ENCODE assay signal across 20 cellular contexts in the genomic region with DNA sequence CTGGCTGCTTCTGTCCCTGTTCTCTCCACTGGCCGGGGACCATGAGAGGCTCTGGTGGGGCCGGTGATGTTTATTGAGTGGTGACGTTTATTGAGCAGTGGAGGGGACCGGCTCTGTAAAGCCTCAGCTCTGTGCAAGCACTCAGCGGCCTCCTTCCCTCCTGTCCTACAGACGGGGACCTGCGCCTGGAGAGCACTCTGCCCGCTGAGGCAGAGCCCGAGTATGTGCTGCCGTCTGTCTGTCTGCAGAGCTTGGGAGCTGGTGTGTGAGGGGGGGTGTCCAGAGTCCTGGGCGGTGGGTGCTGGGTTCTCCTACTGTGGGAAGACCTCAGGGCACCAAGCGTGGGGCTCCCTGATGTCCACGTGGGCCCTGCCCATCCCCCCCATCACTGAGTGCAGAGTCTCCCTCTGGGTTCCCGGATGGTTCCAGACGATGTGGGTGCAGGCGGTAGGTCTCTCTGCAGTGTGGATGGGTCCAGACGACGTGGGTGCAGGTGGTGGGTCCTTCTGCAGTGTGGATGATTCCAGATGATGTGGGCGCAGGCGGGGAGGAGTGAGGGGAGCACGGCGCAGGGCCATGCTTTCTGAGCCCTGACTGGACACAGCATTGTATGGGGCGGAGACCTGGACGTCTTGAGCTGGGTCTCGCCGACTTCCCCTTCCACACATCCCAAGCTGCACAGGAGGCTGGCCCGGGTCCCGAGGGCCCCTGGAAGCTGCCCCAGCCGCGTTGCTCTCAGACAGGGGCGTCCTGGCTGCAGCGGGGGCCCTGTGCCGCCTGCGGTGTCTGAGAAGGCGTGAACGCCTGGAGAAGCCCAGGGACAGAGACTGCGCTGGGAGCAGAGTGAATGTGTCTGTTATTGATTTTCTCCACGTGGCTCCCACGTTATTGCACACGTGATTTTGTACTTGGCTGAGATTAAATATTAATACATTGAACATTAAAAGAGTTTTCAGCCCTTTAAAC. TPM values are rescaled to one million over a fixed set of nuclear protein-coding genes. Genes with fewer than 3 reads are reported as not detected.
"Had no signal": no experiment of that assay in that cellular context is flagged by ENCODE, and none has a peak within 500 bp of the region (broad histone marks: within the 10 kb centered on the region; RNA-seq: fewer than 3 reads in every experiment).

No MANE protein-coding gene starts in this region.

- H3K9me3 Mint-ChIP-seq: activated CD4-positive, alpha-beta T cell treated with anti-CD3 and anti-CD28 coated beads, Interleukin-2, amount 10 ng/mL, durations not matched to agents 7 days and 5 days; T-helper 2 cell treated with Interferon-gamma antibody and Interleukin-4, amounts not matched to agents 5 μg/mL and 100 μg/mL, for 36 hours had no signal

- DNase-seq: activated CD4-positive, alpha-beta T cell treated with anti-CD3 and anti-CD28 coated beads, Interleukin-2, amount 10 ng/mL, durations not matched to agents 7 days and 5 days; activated CD8-positive, alpha-beta memory T cell treated with anti-CD3 and anti-CD28 coated beads for 24 hours; activated naive CD4-positive, alpha-beta T cell; central memory CD4-positive, alpha-beta T cell; cortex of kidney; effector CD4-positive, alpha-beta T cell; kidney glomerular epithelial cell; midbrain; naive B cell; stimulated activated CD4-positive, alpha-beta T cell treated with anti-CD3 and anti-CD28 coated beads, Interleukin-15, amount 100 ng/mL, for 24 hours; stimulated activated CD4-positive, alpha-beta T cell treated with anti-CD3 and anti-CD28 coated beads, Interleukin-4, amount 100 ng/mL, for 24 hours; stimulated activated naive CD4-positive, alpha-beta T cell; substantia nigra; transverse colon had no signal

- H3K27ac Mint-ChIP-seq: activated CD4-positive, alpha-beta T cell treated with anti-CD3 and anti-CD28 coated beads, Interleukin-2, amount 10 ng/mL, durations not matched to agents 7 days and 5 days; naive B cell; T-helper 2 cell treated with Interferon-gamma antibody and Interleukin-4, amounts not matched to agents 5 μg/mL and 100 μg/mL, for 36 hours had no signal

- H3K9me3 ChIP-seq: transverse colon had no signal

- H3K4me1 ChIP-seq: transverse colon had no signal

- H3K4me3 ChIP-seq: esophagus muscularis mucosa, transverse colon had no signal

- H3K36me3 ChIP-seq: esophagus muscularis mucosa, transverse colon had no signal

- H3K27ac ChIP-seq: esophagus muscularis mucosa, transverse colon had no signal

- H3K4me3 Mint-ChIP-seq: activated CD4-positive, alpha-beta T cell treated with anti-CD3 and anti-CD28 coated beads, Interleukin-2, amount 10 ng/mL, durations not matched to agents 7 days and 5 days; naive B cell; T-helper 2 cell treated with Interferon-gamma antibody and Interleukin-4, amounts not matched to agents 5 μg/mL and 100 μg/mL, for 36 hours had no signal

RNA-seq across cellular contexts. Expression of a gene that starts 14.9 kb away (rescaled TPM):
- total RNA-seq: activated CD4-positive, alpha-beta T cell treated with anti-CD3 and anti-CD28 coated beads, Interleukin-2, amount 10 ng/mL, durations not matched to agents 7 days and 5 days; esophagus muscularis mucosa; fibroblast of villous mesenchyme; lung microvascular endothelial cell; skeletal muscle tissue; transverse colon had no signal
- polyA plus RNA-seq: adipose tissue had no signal
